ENCODE assay signal across 8 cellular contexts in the genomic region with DNA sequence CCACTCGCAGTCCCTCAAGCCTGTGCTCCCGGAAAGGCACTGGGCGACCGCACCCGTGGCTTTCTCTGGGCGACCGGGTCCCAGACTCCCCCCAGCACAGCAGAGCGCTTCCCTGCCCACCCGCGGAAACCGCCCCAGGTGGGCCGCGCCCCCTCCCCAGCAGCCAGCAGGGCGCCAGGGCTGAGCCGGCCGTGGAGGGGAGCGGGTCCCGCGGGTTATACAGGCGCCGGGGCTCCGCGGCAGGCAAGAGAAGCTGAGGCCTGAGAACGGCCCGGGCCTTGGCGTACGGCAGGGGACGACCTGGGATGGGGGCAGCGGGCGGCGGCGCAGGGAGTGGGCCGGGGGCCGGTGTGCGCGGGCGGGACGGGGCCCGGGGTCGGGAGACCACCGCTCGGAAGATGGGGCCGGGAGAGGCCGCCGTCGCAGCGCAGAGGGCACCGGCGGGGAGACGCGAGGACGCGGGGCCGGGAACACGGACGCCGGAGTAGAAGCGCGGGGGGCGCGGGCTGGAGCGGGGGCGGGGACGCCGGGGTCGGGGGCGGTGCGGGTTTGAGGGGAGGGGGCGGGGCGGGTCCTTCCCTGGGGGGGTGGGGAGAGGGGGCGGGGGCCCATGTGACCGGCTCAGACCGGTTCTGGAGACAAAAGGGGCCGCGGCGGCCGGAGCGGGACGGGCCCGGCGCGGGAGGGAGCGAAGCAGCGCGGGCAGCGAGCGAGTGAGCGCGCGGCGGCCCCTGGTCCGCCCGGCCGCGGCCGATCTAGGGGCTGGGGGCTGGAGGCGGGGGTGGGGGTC. TPM values are rescaled to one million over a fixed set of nuclear protein-coding genes. Genes with fewer than 3 reads are reported as not detected.
A peak's percentile ranks its signal among the peaks of the same experiment; 100 is the strongest.
DNase-seq lines count a peak whose midpoint lies in the region; FAIRE-seq and TF ChIP-seq lines count a peak whose summit lies in the region.

A gene with protein sequence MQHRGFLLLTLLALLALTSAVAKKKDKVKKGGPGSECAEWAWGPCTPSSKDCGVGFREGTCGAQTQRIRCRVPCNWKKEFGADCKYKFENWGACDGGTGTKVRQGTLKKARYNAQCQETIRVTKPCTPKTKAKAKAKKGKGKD (plus strand): TSS at position 624 of the 790 bp plus-strand sequence. CDS start 389 bp downstream, outside the sequence.

- 0 to 1% methylated on average over 78 to 84 of the region's 97 CpGs for WGBS in ectodermal cell, 2 experiments

- no peaks in the 10 kb centered on the region for H3K79me2 ChIP-seq in OCI-LY3 (ENCODE audit: low read length)

- H3K36me3 ChIP-seq in OCI-LY3 (replicated peaks; ENCODE audit: low read depth, low read length) = peaks cover 3% of the 10 kb centered on the region
- peaks cover 3% of the 10 kb centered on the region for H3K36me3 ChIP-seq in ectodermal cell (ENCODE audit: control insufficient read depth, insufficient read depth, low read length)

- H3K9me3 ChIP-seq in OCI-LY3 (ENCODE audit: insufficient read depth, low read length) (no peaks in the 10 kb centered on the region), ectodermal cell (ENCODE audit: control insufficient read depth, low read length) (no peaks in the 10 kb centered on the region), mononuclear cell (ENCODE audit: low read depth, low read length) (no peaks in the 10 kb centered on the region)

- H3K4me1 ChIP-seq in OCI-LY3 (ENCODE audit: low read length) (peaks cover 3% of the 10 kb centered on the region; the same call in 1 of the 2 replicates), ectodermal cell (ENCODE audit: control insufficient read depth, insufficient read depth, low read length) (peaks cover 27% of the 10 kb centered on the region), mononuclear cell (ENCODE audit: insufficient read depth, low read length) (peaks cover 30% of the 10 kb centered on the region)

- TF ChIP-seq CTCF in OCI-LY3 (IDR thresholded peaks at IDR 0.05; ENCODE audit: low read depth, low read length) = no peak

- peak within 1 kb of the TSS; percentile 20; the same call in 1 of the 2 replicates for H2AFZ ChIP-seq in OCI-LY3 (ENCODE audit: low read depth, low read length)

- peak; percentile 23 for FAIRE-seq in urothelium cell line (lab: Jason Lieb, UNC)

- peak; percentile 64 for DNase-seq in activated CD8-positive, alpha-beta memory T cell treated with anti-CD3 and anti-CD28 coated beads, Interleukin-2, amount 50 U/mL, for 48 hours
- no peak for DNase-seq in activated CD8-positive, alpha-beta memory T cell treated with anti-CD3 and anti-CD28 coated beads for 24 hours
- peak; percentile 78 for DNase-seq in urothelium cell line (ENCODE audit: low spot score)
- DNase-seq in HUDEP-2 (lab: John Stamatoyannopoulos, UW; ENCODE audit: unreplicated experiment in 76 of 76) = no peak
- DNase-seq in stimulated activated CD4-positive, alpha-beta T cell treated with anti-CD3 and anti-CD28 coated beads, Interleukin-4, amount 100 ng/mL, for 4 hours = no peak

- H3K27ac ChIP-seq in OCI-LY3 (ENCODE audit: low read length) = no peak within 1 kb of the TSS
- H3K27ac ChIP-seq in ectodermal cell (ENCODE audit: insufficient read depth, low read depth, low read length, poor library complexity, severe bottlenecking) = peak within 1 kb of the TSS; percentile 96

- H4K20me1 ChIP-seq in OCI-LY3 (ENCODE audit: insufficient read depth, low read length) = no peaks in the 10 kb centered on the region

- peak within 1 kb of the TSS; percentile 98 for H3K4me2 ChIP-seq in OCI-LY3 (ENCODE audit: low read length)

- H3K27me3 ChIP-seq in OCI-LY3 (ENCODE audit: low read depth, low read length) = no peaks in the 10 kb centered on the region
- peaks cover 1% of the 10 kb centered on the region for H3K27me3 ChIP-seq in ectodermal cell (ENCODE audit: control insufficient read depth, insufficient read depth, low read length, poor library complexity, severe bottlenecking)
- H3K27me3 ChIP-seq in mononuclear cell (ENCODE audit: insufficient read depth, low read length) = peaks cover 15% of the 10 kb centered on the region

- H3K9ac ChIP-seq in OCI-LY3 (ENCODE audit: low read length) = peak within 1 kb of the TSS; percentile 70

- H3K4me3 ChIP-seq in OCI-LY3 (ENCODE audit: low read length) = peak within 1 kb of the TSS; percentile 88
- H3K4me3 ChIP-seq in ectodermal cell (ENCODE audit: insufficient read depth, low read depth, low read length) = peak within 1 kb of the TSS; percentile 95
- H3K4me3 ChIP-seq in mononuclear cell (ENCODE audit: low read length) = peak within 1 kb of the TSS; percentile 47

RNA-seq across cellular contexts. Expression of the gene that starts here (rescaled TPM):
- polyA plus RNA-seq in ectodermal cell (2013, experiment 1 of 4) = 1,267 TPM
- polyA plus RNA-seq in ectodermal cell (2013, experiment 2 of 4) = 1,149 TPM
- polyA plus RNA-seq in ectodermal cell (2013, experiment 3 of 4) = 1,440 TPM
- polyA plus RNA-seq in ectodermal cell (2013, experiment 4 of 4) = 1,571 TPM
- 1.5 TPM for total RNA-seq in mononuclear cell

Comparison
In these comparisons a context has a peak if more than half of its experiments do, and no peak if none do; other contexts are left out.
1. DNase-seq: peak in activated CD8-positive, alpha-beta memory T cell treated with anti-CD3 and anti-CD28 coated beads, Interleukin-2, amount 50 U/mL, for 48 hours (single experiment) and urothelium cell line (single experiment); none in activated CD8-positive, alpha-beta memory T cell treated with anti-CD3 and anti-CD28 coated beads for 24 hours (single experiment), HUDEP-2 (0 of 76) and stimulated activated CD4-positive, alpha-beta T cell treated with anti-CD3 and anti-CD28 coated beads, Interleukin-4, amount 100 ng/mL, for 4 hours (0 of 2).
2. Peak in every context shown above with its lines, with median percentiles within 50 percentile points of each other: H3K4me3 ChIP-seq.